In genomic region chr1:58781541-58782307, GRCh38 we compare ENCODE assay signal across 7 cellular contexts. TPM values are rescaled to one million over a fixed set of nuclear protein-coding genes. Genes with fewer than 3 reads are reported as not detected.
DNase-seq lines count a peak whose midpoint lies in the region; ATAC-seq and TF ChIP-seq lines count a peak whose summit lies in the region.

No MANE protein-coding gene starts in this region.

- peaks cover 0 to 10% of the 10 kb centered on the region in 2 donors for H3K36me3 ChIP-seq in left lung

- ATAC-seq in left lung: no peak
- no peak for ATAC-seq in HG03196 (IDR thresholded peaks at IDR 0.05; ENCODE audit: unreplicated experiment)

- H3K4me3 ChIP-seq in coronary artery (peak overlapping the region; percentile 88), left lung (peak overlapping the region; percentile 61 to 80)

- TF ChIP-seq CTCF in GM12874 (IDR thresholded peaks at IDR 0.05; ENCODE audit: insufficient read depth, low read depth, low read length): peak; percentile 70
- TF ChIP-seq CTCF in coronary artery (IDR thresholded peaks at IDR 0.05): peak; percentile 19
- peak in 1 of 2 donors; percentile 32 for TF ChIP-seq CTCF in left lung (IDR thresholded peaks at IDR 0.05)

- peak overlapping the region; percentile 98 to 100 for H3K27ac ChIP-seq in coronary artery
- H3K27ac ChIP-seq in left lung: peak overlapping the region; percentile 97 to 100

- intact Hi-C loops in left lung (cut with DNase I): loop anchor here in 1 of 2 donors (5.0 to 10.0 kb wide), 2 partner anchors 123 to 516 kb away; partner anchors contain the start of gene FGGY

- peaks cover 0 to 55% of the 10 kb centered on the region in 2 donors for H3K27me3 ChIP-seq in left lung

- DNase-seq in NCI-H2107 (lab: John Stamatoyannopoulos, UW): peak; percentile 39
- peak; percentile 14 to 17 for DNase-seq in activated CD4-positive, alpha-beta T cell treated with anti-CD3 and anti-CD28 coated beads for 24 hours (ENCODE audit: low read depth in 2 of 2)
- peak; percentile 89 for DNase-seq in coronary artery (ENCODE audit: low spot score)
- peak; percentile 61 to 86 for DNase-seq in left lung
- DNase-seq in stimulated activated CD4-positive, alpha-beta T cell treated with anti-CD3 and anti-CD28 coated beads, Interleukin-4, amount 100 ng/mL, for 1 hour: peak; percentile 37

- H3K9me3 ChIP-seq in left lung: no peaks in the 10 kb centered on the region

- H3K4me1 ChIP-seq in left lung: peaks cover 20 to 39% of the 10 kb centered on the region in 2 donors

RNA-seq across cellular contexts. Expression of gene JUN, which starts 2.1 kb away (rescaled TPM):
- total RNA-seq in left lung: 100 to 1,000 TPM; 102 to 135 TPM

Comparison
In these comparisons a context has a peak if more than half of its experiments do, and no peak if none do; other contexts are left out.
1. DNase-seq: peak in every context shown above with its lines; median percentile 89 in coronary artery; 74 in left lung; 39 in NCI-H2107; 37 in stimulated activated CD4-positive, alpha-beta T cell treated with anti-CD3 and anti-CD28 coated beads, Interleukin-4, amount 100 ng/mL, for 1 hour; 16 in activated CD4-positive, alpha-beta T cell treated with anti-CD3 and anti-CD28 coated beads for 24 hours.